ENCODE assay signal across 8 cellular contexts in genomic region chr1:109821221-109821669, GRCh38. TPM values are rescaled to one million over a fixed set of nuclear protein-coding genes. Genes with fewer than 3 reads are reported as not detected.
DNase-seq lines count a peak whose midpoint lies in the region; ATAC-seq, FAIRE-seq and TF ChIP-seq lines count a peak whose summit lies in the region.

No MANE protein-coding gene starts in this region.

- H3K4me3 ChIP-seq in right lobe of liver (no peak overlapping the region), HepG2 (replicated peaks in 1 of 3; ENCODE audit: insufficient read depth in 1 of 3, low read depth in 2 of 3, low read length in 3 of 3) (no peak overlapping the region), tibial nerve (no peak overlapping the region)

- no peak overlapping the region for H2AFZ ChIP-seq in HepG2 (ENCODE audit: low read length)

- peaks cover 2% of the 10 kb centered on the region for H3K36me3 Mint-ChIP-seq in activated T-helper 1 cell treated with anti-CD3 and anti-CD28 coated beads, Interleukin-12 subunit alpha, Interleukin-12 subunit beta, Interleukin-2, Interleukin-4 antibody, amounts not matched to agents 30 ng/mL and 10 ng/mL and 1 ng/mL, durations not matched to agents 14 hours and 24 hours and 36 hours (ENCODE audit: low read depth)

- no peaks in the 10 kb centered on the region for H3K27me3 ChIP-seq in right lobe of liver
- H3K27me3 ChIP-seq in HepG2 (ENCODE audit: control insufficient read depth in 1 of 2, insufficient read depth in 2 of 2, low read length in 2 of 2), result peaks cover 0 to 3% of the 10 kb centered on the region in 2 experiments; a peak in 1 of 5 replicates
- H3K27me3 ChIP-seq in tibial nerve, result no peaks in the 10 kb centered on the region

- H3K27me3 Mint-ChIP-seq in activated T-helper 1 cell treated with anti-CD3 and anti-CD28 coated beads, Interleukin-12 subunit alpha, Interleukin-12 subunit beta, Interleukin-2, Interleukin-4 antibody, amounts not matched to agents 30 ng/mL and 10 ng/mL and 1 ng/mL, durations not matched to agents 14 hours and 24 hours and 36 hours (ENCODE audit: insufficient read depth), result no peaks in the 10 kb centered on the region

- H3K4me1 ChIP-seq in right lobe of liver, result peaks cover 0 to 26% (median 4%) of the 10 kb centered on the region in 4 donors
- H3K4me1 ChIP-seq in HepG2 (ENCODE audit: insufficient read depth, low read length), result peaks cover 62% of the 10 kb centered on the region
- peaks cover 0 to 66% (median 27%) of the 10 kb centered on the region in 4 donors for H3K4me1 ChIP-seq in tibial nerve

- H3K9ac ChIP-seq in HepG2 (ENCODE audit: insufficient read depth, low read depth, low read length), result no peak overlapping the region

- H3K4me1 Mint-ChIP-seq in activated T-helper 1 cell treated with anti-CD3 and anti-CD28 coated beads, Interleukin-12 subunit alpha, Interleukin-12 subunit beta, Interleukin-2, Interleukin-4 antibody, amounts not matched to agents 30 ng/mL and 10 ng/mL and 1 ng/mL, durations not matched to agents 14 hours and 24 hours and 36 hours (ENCODE audit: low read depth), result peaks cover 60% of the 10 kb centered on the region

- no peaks in the 10 kb centered on the region for H3K79me2 ChIP-seq in HepG2 (ENCODE audit: insufficient read depth, low read length)

- TF ChIP-seq RAD21 in HepG2 (CRISPR knock-in tag; IDR thresholded peaks at IDR 0.05), result no peak

- no peak overlapping the region for H3K27ac ChIP-seq in right lobe of liver
- no peak overlapping the region for H3K27ac ChIP-seq in HepG2 (ENCODE audit: extremely low read length, insufficient read depth, low read length)
- H3K27ac ChIP-seq in tibial nerve, result peak overlapping the region; percentile 10 to 78 (median 42)

- intact Hi-C loops in right lobe of liver (cut with DNase I), result no loop called here
- intact Hi-C loops in HepG2 (cut with micrococcal nuclease; ENCODE audit: unreplicated experiment), result no loop called here
- intact Hi-C loops in activated T-helper 1 cell treated with anti-CD3 and anti-CD28 coated beads, Interleukin-12 subunit alpha, Interleukin-12 subunit beta, Interleukin-2, Interleukin-4 antibody, amounts not matched to agents 30 ng/mL and 10 ng/mL and 1 ng/mL, durations not matched to agents 14 hours and 24 hours and 36 hours (cut with micrococcal nuclease), result loop anchor here (2.0 kb wide), 1 partner anchor 86 kb away; no protein-coding TSS in a partner anchor

- POLR2A ChIA-PET in HepG2 (lab: Yijun Ruan, JAX), result no interaction called here

- TF ChIP-seq POLR2A in right lobe of liver (IDR thresholded peaks at IDR 0.05) (no peak), HepG2 (IDR thresholded peaks at IDR 0.05; ENCODE audit: insufficient read depth in 1 of 2, low read depth in 2 of 2, low read length in 2 of 2) (no peak), tibial nerve (IDR thresholded peaks at IDR 0.05) (no peak)

- CTCF ChIA-PET in HepG2 (lab: Yijun Ruan, JAX; ENCODE audit: low intra/inter-chr PET ratio, low total read pairs), result no interaction called here

- peaks cover 3% of the 10 kb centered on the region for H3K9me3 Mint-ChIP-seq in activated T-helper 1 cell treated with anti-CD3 and anti-CD28 coated beads, Interleukin-12 subunit alpha, Interleukin-12 subunit beta, Interleukin-2, Interleukin-4 antibody, amounts not matched to agents 30 ng/mL and 10 ng/mL and 1 ng/mL, durations not matched to agents 14 hours and 24 hours and 36 hours

- H3K36me3 ChIP-seq in right lobe of liver (no peaks in the 10 kb centered on the region), HepG2 (replicated peaks in 1 of 2; ENCODE audit: control insufficient read depth in 1 of 2, insufficient read depth in 2 of 2, low read length in 2 of 2) (no peaks in the 10 kb centered on the region), tibial nerve (no peaks in the 10 kb centered on the region)

- no peak overlapping the region for H3K4me3 Mint-ChIP-seq in activated T-helper 1 cell treated with anti-CD3 and anti-CD28 coated beads, Interleukin-12 subunit alpha, Interleukin-12 subunit beta, Interleukin-2, Interleukin-4 antibody, amounts not matched to agents 30 ng/mL and 10 ng/mL and 1 ng/mL, durations not matched to agents 14 hours and 24 hours and 36 hours

- no peak for FAIRE-seq in HepG2 (lab: Jason Lieb, UNC)
- FAIRE-seq in frontal cortex (lab: Jason Lieb, UNC), result no peak

- no TSS peak for BruUV-seq in HepG2 (replicated peaks; lab: Mats Ljungman, UMichigan)

- WGBS in right lobe of liver (ENCODE audit: insufficient coverage, low coverage, low lambda C conversion rate, missing lambda C conversion rate), result 63% methylated on average over 6 of the region's 8 CpGs
- WGBS in HepG2 (ENCODE audit: low lambda C conversion rate), result 72% methylated on average over 7 of the region's 8 CpGs
- WGBS in tibial nerve, 2 donors, result 50 to 60% methylated on average over 8 of the region's 8 CpGs

- in situ Hi-C loops in HepG2 (cut with HindIII; ENCODE audit: extremely low pct_ligation_motif_present, low pct_unique_long_range_greater_than_20kb), result no loop called here

- no peak for TF ChIP-seq EP300 in HepG2 (IDR thresholded peaks at IDR 0.05; ENCODE audit: low read depth in 2 of 2, low read length in 2 of 2)
- TF ChIP-seq EP300 in HepG2 (CRISPR knock-in tag; IDR thresholded peaks at IDR 0.05; ENCODE audit: borderline replicate concordance), result no peak
- peak in 1 of 2 donors; percentile 44 for TF ChIP-seq EP300 in tibial nerve (IDR thresholded peaks at IDR 0.05)

- peak overlapping the region; percentile 73 for H3K27ac Mint-ChIP-seq in activated T-helper 1 cell treated with anti-CD3 and anti-CD28 coated beads, Interleukin-12 subunit alpha, Interleukin-12 subunit beta, Interleukin-2, Interleukin-4 antibody, amounts not matched to agents 30 ng/mL and 10 ng/mL and 1 ng/mL, durations not matched to agents 14 hours and 24 hours and 36 hours

- DNase-seq in right lobe of liver (peak in 2 of 3 donors; percentile 48 to 62), HepG2 (ENCODE audit: low spot score) (no peak), hepatic stellate cell (ENCODE audit: low spot score) (peak; percentile 90), tibial nerve (ENCODE audit: low spot score in 2 of 2) (peak; percentile 42 to 63), retina (no peak), frontal cortex (ENCODE audit: low spot score in 2 of 2) (no peak), NCI-H1694 (lab: John Stamatoyannopoulos, UW) (no peak)
- DNase-seq in activated T-helper 1 cell treated with anti-CD3 and anti-CD28 coated beads, Interleukin-12 subunit alpha, Interleukin-12 subunit beta, Interleukin-2, Interleukin-4 antibody, amounts not matched to agents 30 ng/mL and 10 ng/mL and 1 ng/mL, durations not matched to agents 14 hours and 24 hours and 36 hours (ENCODE audit: low spot score), result no peak

- H3K9me3 ChIP-seq in right lobe of liver (no peaks in the 10 kb centered on the region), HepG2 (ENCODE audit: low read length) (no peaks in the 10 kb centered on the region), tibial nerve (no peaks in the 10 kb centered on the region)

- ATAC-seq in right lobe of liver (peak in 1 of 4 donors; percentile 19), HepG2 (no peak)

- no peak overlapping the region for H3K4me2 ChIP-seq in HepG2 (ENCODE audit: low read depth, low read length)

- TF ChIP-seq CTCF in right lobe of liver (IDR thresholded peaks at IDR 0.05), result no peak
- no peak for TF ChIP-seq CTCF in HepG2 (CRISPR knock-in tag; IDR thresholded peaks at IDR 0.05)
- no peak for TF ChIP-seq CTCF in tibial nerve (IDR thresholded peaks at IDR 0.05)

- H4K20me1 ChIP-seq in HepG2 (ENCODE audit: insufficient read depth, low read length), result no peaks in the 10 kb centered on the region

TF ChIP-seq in HepG2, 621 proteins besides CTCF, POLR2A, EP300 and RAD21 (continues in another document):
- no peak for TF ChIP-seq TRIM24 (CRISPR knock-in tag; IDR thresholded peaks at IDR 0.05)
- TF ChIP-seq MED8 (CRISPR knock-in tag; IDR thresholded peaks at IDR 0.05; ENCODE audit: insufficient replicate concordance), result no peak
- TF ChIP-seq ZNF713 (CRISPR knock-in tag; IDR thresholded peaks at IDR 0.05), result no peak
- no peak for TF ChIP-seq ZNF678 (CRISPR knock-in tag; IDR thresholded peaks at IDR 0.05)
- TF ChIP-seq SMAD9 (CRISPR knock-in tag; IDR thresholded peaks at IDR 0.05), result no peak
- TF ChIP-seq MAFK (conservative IDR thresholded peaks at IDR 0.05 in 1 of 2, IDR thresholded peaks at IDR 0.05 in 1 of 2; ENCODE audit: low read length in 2 of 2), result no peak
- no peak for TF ChIP-seq SRSF9 (IDR thresholded peaks at IDR 0.05; ENCODE audit: borderline replicate concordance, insufficient read depth, low read depth, low read length, poor library complexity, severe bottlenecking)

RNA-seq across cellular contexts. Expression of gene EPS8L3, which starts 57.5 kb away (rescaled TPM):
- total RNA-seq in right lobe of liver (1 to 10 TPM in 3 of 6 experiments, not detected in 3; 3.2 to 4.7 (median 3.3) TPM), HepG2 (2016; rRNA removed; fragmentation: Illumina TruSeq; extraction: Trizol) (7.6 and 18.2 TPM in 2 replicates), tibial nerve (not detected), frontal cortex (not detected)
- 3.1 and 3.5 TPM in 2 replicates for total RNA-seq in HepG2 (2016; cell fraction: cytosol; rRNA removed; fragmentation: Illumina TruSeq; extraction: Trizol; ENCODE audit: low read depth)
- total RNA-seq in HepG2 (2016; cell fraction: insoluble cytoplasmic fraction; rRNA removed; fragmentation: Illumina TruSeq; extraction: Trizol), result 6.3 and 18.1 TPM in 2 replicates
- 4.6 and 5.1 TPM in 2 replicates for total RNA-seq in HepG2 (2016; cell fraction: membrane; rRNA removed; fragmentation: Illumina TruSeq; extraction: Trizol)
- 21.5 and 27.6 TPM in 2 replicates for total RNA-seq in HepG2 (2016; cell fraction: nucleus; rRNA removed; fragmentation: Illumina TruSeq; extraction: Trizol)
- polyA plus RNA-seq in HepG2 (2011; rRNA removed), result 106 and 127 TPM in 2 replicates
- 24.6 and 30.4 TPM in 2 replicates for polyA plus RNA-seq in HepG2 (2011; cell fraction: cytosol; rRNA removed)
- polyA plus RNA-seq in HepG2 (2011; cell fraction: nucleus; rRNA removed), result 854 and 1,047 TPM in 2 replicates
- polyA plus RNA-seq in HepG2 (2012), result 79.1 and 95.8 TPM in 2 replicates
- 3.0 and 3.7 TPM in 2 replicates for polyA plus RNA-seq in HepG2 (2016; cell fraction: cytosol; fragmentation: Illumina TruSeq; extraction: Trizol; ENCODE audit: low read depth)
- polyA plus RNA-seq in HepG2 (2016; cell fraction: insoluble cytoplasmic fraction; fragmentation: Illumina TruSeq; extraction: Trizol; ENCODE audit: low read depth), result 11.9 and 13.8 TPM in 2 replicates
- polyA plus RNA-seq in HepG2 (2016; cell fraction: membrane; fragmentation: Illumina TruSeq; extraction: Trizol; ENCODE audit: low read depth), result 4.6 and 5.0 TPM in 2 replicates
- polyA plus RNA-seq in HepG2 (2016; cell fraction: nucleus; fragmentation: Illumina TruSeq; extraction: Trizol; ENCODE audit: insufficient read depth, low read depth), result 139 and 140 TPM in 2 replicates
- polyA minus RNA-seq in HepG2 (2011; rRNA and poly(A)+ RNA removed; ENCODE audit: low replicate concordance), result 2.2 and 43.5 TPM in 2 replicates
- 15.7 and 17.0 TPM in 2 replicates for polyA minus RNA-seq in HepG2 (2011; cell fraction: cytosol; rRNA and poly(A)+ RNA removed)
- polyA minus RNA-seq in HepG2 (2011; cell fraction: nucleus; rRNA and poly(A)+ RNA removed), result 107 and 127 TPM in 2 replicates
- total RNA-seq in activated T-helper 1 cell treated with anti-CD3 and anti-CD28 coated beads, Interleukin-12 subunit alpha, Interleukin-12 subunit beta, Interleukin-2, Interleukin-4 antibody, amounts not matched to agents 30 ng/mL and 10 ng/mL and 1 ng/mL, durations not matched to agents 14 hours and 24 hours and 36 hours, result not detected in 2 replicates

Comparison
In these comparisons a context has a peak if more than half of its experiments do, and no peak if none do; other contexts are left out.
1. DNase-seq: peak in right lobe of liver (2 of 3), hepatic stellate cell (single experiment) and tibial nerve (2 of 2); none in HepG2 (single experiment), activated T-helper 1 cell treated with anti-CD3 and anti-CD28 coated beads, Interleukin-12 subunit alpha, Interleukin-12 subunit beta, Interleukin-2, Interleukin-4 antibody, amounts not matched to agents 30 ng/mL and 10 ng/mL and 1 ng/mL, durations not matched to agents 14 hours and 24 hours and 36 hours (single experiment), retina (single experiment), frontal cortex (0 of 2) and NCI-H1694 (single experiment).
2. H3K27ac ChIP-seq: peak in tibial nerve (4 of 4); none in right lobe of liver (0 of 3) and HepG2 (single experiment).